In genomic region chr6:53858196-53858595, GRCh38 we compare ENCODE assay signal across 18 cellular contexts.
"Had no signal": no experiment of that assay in that cellular context is flagged by ENCODE, and none has a peak within 500 bp of the region (broad histone marks: within the 10 kb centered on the region; RNA-seq: fewer than 3 reads in every experiment).

No MANE protein-coding gene starts in this region.

- H3K4me3 ChIP-seq: MG63, SJSA1, SK-N-MC had no signal

- H3K9me3 ChIP-seq: MG63, SJSA1 had no signal

- DNase-seq: KBM-7, MG63, NCI-H1092, NCI-H1105 treated with DMSO at 0.1 percent for 48 hours, NCI-H1436, NCI-H187, NCI-H2029, NCI-H2081 treated with DMSO at 0.1 percent for 48 hours, NCI-H2171, NCI-H226, NCI-H510A, NCI-H524 treated with DMSO at 0.1 percent for 48 hours, NCI-H774, Right ventricle myocardium superior, RPMI8226, SIG-M5 had no signal

- H3K36me3 ChIP-seq: MG63, SJSA1 had no signal

- H3K27ac ChIP-seq: SJSA1, SK-N-MC had no signal

- H3K27me3 ChIP-seq: MG63, SJSA1 had no signal
